1 cellular context compared by ENCODE assay signal in the genomic region with DNA sequence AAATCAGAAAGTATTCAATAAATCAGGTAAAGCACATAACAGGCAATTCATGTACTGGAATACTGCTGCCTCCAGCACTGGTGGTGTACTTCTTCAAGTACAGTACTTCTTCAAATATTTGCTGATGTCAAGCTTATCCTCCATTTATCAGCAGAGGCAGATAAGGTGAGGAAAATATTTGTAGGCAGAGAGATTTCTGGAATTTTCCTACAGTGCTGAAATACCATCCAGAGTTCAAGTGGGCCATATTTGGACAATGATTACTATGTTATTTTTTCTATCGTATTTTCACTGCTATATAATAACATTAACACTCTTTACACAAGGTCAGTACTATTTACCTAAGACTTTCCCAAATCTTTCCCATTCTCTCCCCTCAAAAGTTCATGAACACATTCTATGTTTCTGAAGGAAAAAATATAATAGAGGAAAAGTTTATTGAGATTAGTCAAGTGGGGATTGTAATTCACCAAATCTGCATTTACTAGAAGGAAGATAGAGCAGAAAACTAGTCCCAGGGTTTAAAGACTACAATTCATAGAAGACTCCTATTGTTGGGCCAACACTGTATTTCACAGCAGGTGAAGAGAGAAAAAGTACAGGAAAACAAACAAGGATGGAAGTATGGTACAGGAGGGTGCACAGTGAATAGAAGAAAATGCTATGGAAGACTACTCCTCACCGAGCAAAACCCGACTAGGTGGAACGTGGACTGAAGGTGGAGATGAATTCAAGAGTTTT.
TF ChIP-seq lines count a peak whose summit lies in the region.

No MANE protein-coding gene starts in this region.

TF ChIP-seq in HepG2, 621 proteins besides CTCF, POLR2A, EP300 and RAD21 (continued from another document and continues in another):
- TF ChIP-seq, protein P1, sequence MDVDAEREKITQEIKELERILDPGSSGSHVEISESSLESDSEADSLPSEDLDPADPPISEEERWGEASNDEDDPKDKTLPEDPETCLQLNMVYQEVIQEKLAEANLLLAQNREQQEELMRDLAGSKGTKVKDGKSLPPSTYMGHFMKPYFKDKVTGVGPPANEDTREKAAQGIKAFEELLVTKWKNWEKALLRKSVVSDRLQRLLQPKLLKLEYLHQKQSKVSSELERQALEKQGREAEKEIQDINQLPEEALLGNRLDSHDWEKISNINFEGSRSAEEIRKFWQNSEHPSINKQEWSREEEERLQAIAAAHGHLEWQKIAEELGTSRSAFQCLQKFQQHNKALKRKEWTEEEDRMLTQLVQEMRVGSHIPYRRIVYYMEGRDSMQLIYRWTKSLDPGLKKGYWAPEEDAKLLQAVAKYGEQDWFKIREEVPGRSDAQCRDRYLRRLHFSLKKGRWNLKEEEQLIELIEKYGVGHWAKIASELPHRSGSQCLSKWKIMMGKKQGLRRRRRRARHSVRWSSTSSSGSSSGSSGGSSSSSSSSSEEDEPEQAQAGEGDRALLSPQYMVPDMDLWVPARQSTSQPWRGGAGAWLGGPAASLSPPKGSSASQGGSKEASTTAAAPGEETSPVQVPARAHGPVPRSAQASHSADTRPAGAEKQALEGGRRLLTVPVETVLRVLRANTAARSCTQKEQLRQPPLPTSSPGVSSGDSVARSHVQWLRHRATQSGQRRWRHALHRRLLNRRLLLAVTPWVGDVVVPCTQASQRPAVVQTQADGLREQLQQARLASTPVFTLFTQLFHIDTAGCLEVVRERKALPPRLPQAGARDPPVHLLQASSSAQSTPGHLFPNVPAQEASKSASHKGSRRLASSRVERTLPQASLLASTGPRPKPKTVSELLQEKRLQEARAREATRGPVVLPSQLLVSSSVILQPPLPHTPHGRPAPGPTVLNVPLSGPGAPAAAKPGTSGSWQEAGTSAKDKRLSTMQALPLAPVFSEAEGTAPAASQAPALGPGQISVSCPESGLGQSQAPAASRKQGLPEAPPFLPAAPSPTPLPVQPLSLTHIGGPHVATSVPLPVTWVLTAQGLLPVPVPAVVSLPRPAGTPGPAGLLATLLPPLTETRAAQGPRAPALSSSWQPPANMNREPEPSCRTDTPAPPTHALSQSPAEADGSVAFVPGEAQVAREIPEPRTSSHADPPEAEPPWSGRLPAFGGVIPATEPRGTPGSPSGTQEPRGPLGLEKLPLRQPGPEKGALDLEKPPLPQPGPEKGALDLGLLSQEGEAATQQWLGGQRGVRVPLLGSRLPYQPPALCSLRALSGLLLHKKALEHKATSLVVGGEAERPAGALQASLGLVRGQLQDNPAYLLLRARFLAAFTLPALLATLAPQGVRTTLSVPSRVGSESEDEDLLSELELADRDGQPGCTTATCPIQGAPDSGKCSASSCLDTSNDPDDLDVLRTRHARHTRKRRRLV (CRISPR knock-in tag; IDR thresholded peaks at IDR 0.05): no peak
- TF ChIP-seq, protein P2, sequence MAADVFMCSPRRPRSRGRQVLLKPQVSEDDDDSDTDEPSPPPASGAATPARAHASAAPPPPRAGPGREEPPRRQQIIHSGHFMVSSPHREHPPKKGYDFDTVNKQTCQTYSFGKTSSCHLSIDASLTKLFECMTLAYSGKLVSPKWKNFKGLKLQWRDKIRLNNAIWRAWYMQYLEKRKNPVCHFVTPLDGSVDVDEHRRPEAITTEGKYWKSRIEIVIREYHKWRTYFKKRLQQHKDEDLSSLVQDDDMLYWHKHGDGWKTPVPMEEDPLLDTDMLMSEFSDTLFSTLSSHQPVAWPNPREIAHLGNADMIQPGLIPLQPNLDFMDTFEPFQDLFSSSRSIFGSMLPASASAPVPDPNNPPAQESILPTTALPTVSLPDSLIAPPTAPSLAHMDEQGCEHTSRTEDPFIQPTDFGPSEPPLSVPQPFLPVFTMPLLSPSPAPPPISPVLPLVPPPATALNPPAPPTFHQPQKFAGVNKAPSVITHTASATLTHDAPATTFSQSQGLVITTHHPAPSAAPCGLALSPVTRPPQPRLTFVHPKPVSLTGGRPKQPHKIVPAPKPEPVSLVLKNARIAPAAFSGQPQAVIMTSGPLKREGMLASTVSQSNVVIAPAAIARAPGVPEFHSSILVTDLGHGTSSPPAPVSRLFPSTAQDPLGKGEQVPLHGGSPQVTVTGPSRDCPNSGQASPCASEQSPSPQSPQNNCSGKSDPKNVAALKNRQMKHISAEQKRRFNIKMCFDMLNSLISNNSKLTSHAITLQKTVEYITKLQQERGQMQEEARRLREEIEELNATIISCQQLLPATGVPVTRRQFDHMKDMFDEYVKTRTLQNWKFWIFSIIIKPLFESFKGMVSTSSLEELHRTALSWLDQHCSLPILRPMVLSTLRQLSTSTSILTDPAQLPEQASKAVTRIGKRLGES (CRISPR knock-in tag; IDR thresholded peaks at IDR 0.05; ENCODE audit: borderline replicate concordance): no peak
- no peak for TF ChIP-seq ZFP90 (CRISPR knock-in tag; IDR thresholded peaks at IDR 0.05; ENCODE audit: borderline replicate concordance)
- TF ChIP-seq ZNF792 (CRISPR knock-in tag; IDR thresholded peaks at IDR 0.05): 0 out of 2 replicates have a peak, but pooled peaks have one; percentile 8
- TF ChIP-seq SRF (IDR thresholded peaks at IDR 0.05; ENCODE audit: low read depth, low read length): peak; percentile 89
- TF ChIP-seq, protein P3, sequence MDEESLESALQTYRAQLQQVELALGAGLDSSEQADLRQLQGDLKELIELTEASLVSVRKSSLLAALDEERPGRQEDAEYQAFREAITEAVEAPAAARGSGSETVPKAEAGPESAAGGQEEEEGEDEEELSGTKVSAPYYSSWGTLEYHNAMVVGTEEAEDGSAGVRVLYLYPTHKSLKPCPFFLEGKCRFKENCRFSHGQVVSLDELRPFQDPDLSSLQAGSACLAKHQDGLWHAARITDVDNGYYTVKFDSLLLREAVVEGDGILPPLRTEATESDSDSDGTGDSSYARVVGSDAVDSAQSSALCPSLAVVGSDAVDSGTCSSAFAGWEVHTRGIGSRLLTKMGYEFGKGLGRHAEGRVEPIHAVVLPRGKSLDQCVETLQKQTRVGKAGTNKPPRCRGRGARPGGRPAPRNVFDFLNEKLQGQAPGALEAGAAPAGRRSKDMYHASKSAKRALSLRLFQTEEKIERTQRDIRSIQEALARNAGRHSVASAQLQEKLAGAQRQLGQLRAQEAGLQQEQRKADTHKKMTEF (CRISPR knock-in tag; IDR thresholded peaks at IDR 0.05): peak; percentile 67; the same call in 1 of the 2 replicates
- peak; percentile 76 for TF ChIP-seq TARDBP (CRISPR knock-in tag; IDR thresholded peaks at IDR 0.05)
- peak; percentile 82; the same call in 1 of the 2 replicates for TF ChIP-seq DPF2 (CRISPR knock-in tag; IDR thresholded peaks at IDR 0.05; ENCODE audit: borderline replicate concordance, low read depth)
- TF ChIP-seq ZNF496 (CRISPR knock-in tag; IDR thresholded peaks at IDR 0.05; ENCODE audit: insufficient replicate concordance): no peak
- peak; percentile 36; the same call in 1 of the 2 replicates for TF ChIP-seq MIER3 (CRISPR knock-in tag; IDR thresholded peaks at IDR 0.05; ENCODE audit: borderline replicate concordance)
- no peak for TF ChIP-seq YY1 (IDR thresholded peaks at IDR 0.05; ENCODE audit: insufficient read depth, insufficient replicate concordance, low read depth, low read length)
- TF ChIP-seq SNAI1 (CRISPR knock-in tag; IDR thresholded peaks at IDR 0.05; ENCODE audit: borderline replicate concordance): no peak
- peak; percentile 53; the same call in 1 of the 2 replicates for TF ChIP-seq SALL1 (CRISPR knock-in tag; IDR thresholded peaks at IDR 0.05)
- no peak for TF ChIP-seq TAF1 (CRISPR knock-in tag; IDR thresholded peaks at IDR 0.05)
- no peak for TF ChIP-seq ZNF292 (CRISPR knock-in tag; IDR thresholded peaks at IDR 0.05; ENCODE audit: borderline replicate concordance, low read depth)
- no peak for TF ChIP-seq EED (CRISPR knock-in tag; IDR thresholded peaks at IDR 0.05)
- TF ChIP-seq ZNF879 (CRISPR knock-in tag; IDR thresholded peaks at IDR 0.05): no peak
- no peak for TF ChIP-seq ZNF777 (CRISPR knock-in tag; IDR thresholded peaks at IDR 0.05)
- TF ChIP-seq GATA4 (IDR thresholded peaks at IDR 0.05; ENCODE audit: borderline replicate concordance, low read depth): peak; percentile 99
- no peak for TF ChIP-seq GLI4 (CRISPR knock-in tag; IDR thresholded peaks at IDR 0.05; ENCODE audit: borderline replicate concordance)
- TF ChIP-seq PITX1 (CRISPR knock-in tag; IDR thresholded peaks at IDR 0.05): peak; percentile 69
- TF ChIP-seq ARHGAP35 (CRISPR knock-in tag; IDR thresholded peaks at IDR 0.05; ENCODE audit: borderline replicate concordance): no peak
- no peak for TF ChIP-seq MXD4 (CRISPR knock-in tag; IDR thresholded peaks at IDR 0.05)
- no peak for TF ChIP-seq CBX2 (IDR thresholded peaks at IDR 0.05; ENCODE audit: low read depth, low read length)
- TF ChIP-seq CBX2 (CRISPR knock-in tag; IDR thresholded peaks at IDR 0.05; ENCODE audit: low read depth): no peak
- TF ChIP-seq ZNF556 (CRISPR knock-in tag; IDR thresholded peaks at IDR 0.05; ENCODE audit: borderline replicate concordance): no peak
- TF ChIP-seq CENPT (CRISPR knock-in tag; IDR thresholded peaks at IDR 0.05; ENCODE audit: low read depth): no peak
- no peak for TF ChIP-seq ZNF720 (CRISPR knock-in tag; IDR thresholded peaks at IDR 0.05)
- TF ChIP-seq, protein P4, sequence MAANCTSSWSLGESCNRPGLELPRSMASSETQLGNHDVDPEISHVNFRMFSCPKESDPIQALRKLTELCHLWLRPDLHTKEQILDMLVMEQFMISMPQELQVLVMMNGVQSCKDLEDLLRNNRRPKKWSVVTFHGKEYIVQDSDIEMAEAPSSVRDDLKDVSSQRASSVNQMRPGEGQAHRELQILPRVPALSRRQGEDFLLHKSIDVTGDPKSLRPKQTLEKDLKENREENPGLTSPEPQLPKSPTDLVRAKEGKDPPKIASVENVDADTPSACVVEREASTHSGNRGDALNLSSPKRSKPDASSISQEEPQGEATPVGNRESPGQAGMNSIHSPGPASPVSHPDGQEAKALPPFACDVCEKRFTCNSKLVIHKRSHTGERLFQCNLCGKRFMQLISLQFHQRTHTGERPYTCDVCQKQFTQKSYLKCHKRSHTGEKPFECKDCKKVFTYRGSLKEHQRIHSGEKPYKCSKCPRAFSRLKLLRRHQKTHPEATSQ (CRISPR knock-in tag; IDR thresholded peaks at IDR 0.05; ENCODE audit: borderline replicate concordance): peak; percentile 46; the same call in 1 of the 2 replicates
- TF ChIP-seq HNRNPL (IDR thresholded peaks at IDR 0.05; ENCODE audit: low read depth, low read length): no peak
- TF ChIP-seq CAMTA2 (CRISPR knock-in tag; IDR thresholded peaks at IDR 0.05; ENCODE audit: borderline replicate concordance): no peak
- no peak for TF ChIP-seq AGO1 (IDR thresholded peaks at IDR 0.05; ENCODE audit: low read depth, low read length, poor library complexity, severe bottlenecking)
- TF ChIP-seq FOXJ3 (CRISPR knock-in tag; IDR thresholded peaks at IDR 0.05; ENCODE audit: borderline replicate concordance): peak; percentile 78; the same call in 1 of the 2 replicates
- TF ChIP-seq TMF1 (CRISPR knock-in tag; IDR thresholded peaks at IDR 0.05; ENCODE audit: low read depth): no peak
- TF ChIP-seq SALL2 (CRISPR knock-in tag; IDR thresholded peaks at IDR 0.05): no peak
- TF ChIP-seq, protein P5, sequence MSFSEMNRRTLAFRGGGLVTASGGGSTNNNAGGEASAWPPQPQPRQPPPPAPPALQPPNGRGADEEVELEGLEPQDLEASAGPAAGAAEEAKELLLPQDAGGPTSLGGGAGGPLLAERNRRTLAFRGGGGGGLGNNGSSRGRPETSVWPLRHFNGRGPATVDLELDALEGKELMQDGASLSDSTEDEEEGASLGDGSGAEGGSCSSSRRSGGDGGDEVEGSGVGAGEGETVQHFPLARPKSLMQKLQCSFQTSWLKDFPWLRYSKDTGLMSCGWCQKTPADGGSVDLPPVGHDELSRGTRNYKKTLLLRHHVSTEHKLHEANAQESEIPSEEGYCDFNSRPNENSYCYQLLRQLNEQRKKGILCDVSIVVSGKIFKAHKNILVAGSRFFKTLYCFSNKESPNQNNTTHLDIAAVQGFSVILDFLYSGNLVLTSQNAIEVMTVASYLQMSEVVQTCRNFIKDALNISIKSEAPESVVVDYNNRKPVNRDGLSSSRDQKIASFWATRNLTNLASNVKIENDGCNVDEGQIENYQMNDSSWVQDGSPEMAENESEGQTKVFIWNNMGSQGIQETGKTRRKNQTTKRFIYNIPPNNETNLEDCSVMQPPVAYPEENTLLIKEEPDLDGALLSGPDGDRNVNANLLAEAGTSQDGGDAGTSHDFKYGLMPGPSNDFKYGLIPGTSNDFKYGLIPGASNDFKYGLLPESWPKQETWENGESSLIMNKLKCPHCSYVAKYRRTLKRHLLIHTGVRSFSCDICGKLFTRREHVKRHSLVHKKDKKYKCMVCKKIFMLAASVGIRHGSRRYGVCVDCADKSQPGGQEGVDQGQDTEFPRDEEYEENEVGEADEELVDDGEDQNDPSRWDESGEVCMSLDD (CRISPR knock-in tag; IDR thresholded peaks at IDR 0.05; ENCODE audit: borderline replicate concordance): no peak
- TF ChIP-seq HMG20B (CRISPR knock-in tag; conservative IDR thresholded peaks at IDR 0.05): 0 out of 2 replicates have a peak, but pooled peaks have one; percentile 23
- TF ChIP-seq, protein P6, sequence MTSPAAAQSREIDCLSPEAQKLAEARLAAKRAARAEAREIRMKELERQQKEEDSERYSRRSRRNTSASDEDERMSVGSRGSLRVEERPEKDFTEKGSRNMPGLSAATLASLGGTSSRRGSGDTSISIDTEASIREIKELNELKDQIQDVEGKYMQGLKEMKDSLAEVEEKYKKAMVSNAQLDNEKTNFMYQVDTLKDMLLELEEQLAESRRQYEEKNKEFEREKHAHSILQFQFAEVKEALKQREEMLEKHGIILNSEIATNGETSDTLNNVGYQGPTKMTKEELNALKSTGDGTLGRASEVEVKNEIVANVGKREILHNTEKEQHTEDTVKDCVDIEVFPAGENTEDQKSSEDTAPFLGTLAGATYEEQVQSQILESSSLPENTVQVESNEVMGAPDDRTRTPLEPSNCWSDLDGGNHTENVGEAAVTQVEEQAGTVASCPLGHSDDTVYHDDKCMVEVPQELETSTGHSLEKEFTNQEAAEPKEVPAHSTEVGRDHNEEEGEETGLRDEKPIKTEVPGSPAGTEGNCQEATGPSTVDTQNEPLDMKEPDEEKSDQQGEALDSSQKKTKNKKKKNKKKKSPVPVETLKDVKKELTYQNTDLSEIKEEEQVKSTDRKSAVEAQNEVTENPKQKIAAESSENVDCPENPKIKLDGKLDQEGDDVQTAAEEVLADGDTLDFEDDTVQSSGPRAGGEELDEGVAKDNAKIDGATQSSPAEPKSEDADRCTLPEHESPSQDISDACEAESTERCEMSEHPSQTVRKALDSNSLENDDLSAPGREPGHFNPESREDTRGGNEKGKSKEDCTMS (CRISPR knock-in tag; conservative IDR thresholded peaks at IDR 0.05): no peak
- peak; percentile 86 for TF ChIP-seq FOXA3 (CRISPR knock-in tag; IDR thresholded peaks at IDR 0.05)
- no peak for TF ChIP-seq ZNF549 (CRISPR knock-in tag; IDR thresholded peaks at IDR 0.05)
- no peak for TF ChIP-seq SNRNP70 (IDR thresholded peaks at IDR 0.05; ENCODE audit: low read depth, low read length)
- no peak for TF ChIP-seq ZNF225 (CRISPR knock-in tag; IDR thresholded peaks at IDR 0.05)
- TF ChIP-seq GABPB1 (CRISPR knock-in tag; IDR thresholded peaks at IDR 0.05): no peak
- TF ChIP-seq ZBTB38 (CRISPR knock-in tag; IDR thresholded peaks at IDR 0.05): no peak
